ENCODE assay signal across 1 cellular context in genomic region chr3:66442254-66443249, GRCh38.
TF ChIP-seq lines count a peak whose summit lies in the region.

No MANE protein-coding gene starts in this region.

TF ChIP-seq in WTC11, 78 proteins besides CTCF, POLR2A, EP300 and RAD21 (continued from another document and continues in another):
- TF ChIP-seq AFF4 (CRISPR knock-in tag; IDR thresholded peaks at IDR 0.05; ENCODE audit: borderline replicate concordance), result peak; percentile 94
- 0 out of 2 replicates have a peak, but pooled peaks have one; percentile 56 for TF ChIP-seq FOXJ3 (CRISPR knock-in tag; IDR thresholded peaks at IDR 0.05; ENCODE audit: borderline replicate concordance)
- TF ChIP-seq KAT7 (CRISPR knock-in tag; IDR thresholded peaks at IDR 0.05; ENCODE audit: borderline replicate concordance), result no peak
- TF ChIP-seq MAX (CRISPR knock-in tag; IDR thresholded peaks at IDR 0.05), result peak; percentile 73
- TF ChIP-seq CBFB (CRISPR knock-in tag; IDR thresholded peaks at IDR 0.05; ENCODE audit: low read depth), result peak; percentile 90; the same call in 1 of the 2 replicates
- TF ChIP-seq SMAD4 (CRISPR knock-in tag; IDR thresholded peaks at IDR 0.05), result no peak
- no peak for TF ChIP-seq HMGA2 (CRISPR knock-in tag; IDR thresholded peaks at IDR 0.05)
- TF ChIP-seq ZNF263 (CRISPR knock-in tag; IDR thresholded peaks at IDR 0.05; ENCODE audit: low read depth), result no peak
- no peak for TF ChIP-seq ZNF317 (CRISPR knock-in tag; IDR thresholded peaks at IDR 0.05; ENCODE audit: borderline replicate concordance, low read depth)
- TF ChIP-seq ZNF425 (CRISPR knock-in tag; conservative IDR thresholded peaks at IDR 0.05), result no peak
- peak; percentile 40; the same call in 1 of the 2 replicates for TF ChIP-seq NR2C2 (CRISPR knock-in tag; IDR thresholded peaks at IDR 0.05)
- no peak for TF ChIP-seq JUN (CRISPR knock-in tag; IDR thresholded peaks at IDR 0.05)
- TF ChIP-seq OVOL2 (CRISPR knock-in tag; IDR thresholded peaks at IDR 0.05; ENCODE audit: borderline replicate concordance), result no peak
- TF ChIP-seq ZNF512 (CRISPR knock-in tag; IDR thresholded peaks at IDR 0.05; ENCODE audit: borderline replicate concordance), result no peak
- TF ChIP-seq ZSCAN18 (CRISPR knock-in tag; IDR thresholded peaks at IDR 0.05), result no peak
- no peak for TF ChIP-seq GRHL2 (CRISPR knock-in tag; IDR thresholded peaks at IDR 0.05; ENCODE audit: insufficient replicate concordance, severe bottlenecking)
- TF ChIP-seq PRRX2 (CRISPR knock-in tag; IDR thresholded peaks at IDR 0.05), result no peak
- TF ChIP-seq ZNF232 (CRISPR knock-in tag; IDR thresholded peaks at IDR 0.05), result no peak
- no peak for TF ChIP-seq ZNF416 (CRISPR knock-in tag; IDR thresholded peaks at IDR 0.05)
- no peak for TF ChIP-seq STAT6 (CRISPR knock-in tag; conservative IDR thresholded peaks at IDR 0.05; ENCODE audit: low read depth)
- TF ChIP-seq ZMAT4 (CRISPR knock-in tag; IDR thresholded peaks at IDR 0.05), result no peak
- no peak for TF ChIP-seq ZNF396 (CRISPR knock-in tag; IDR thresholded peaks at IDR 0.05; ENCODE audit: borderline replicate concordance)
- TF ChIP-seq TP53 (CRISPR knock-in tag; IDR thresholded peaks at IDR 0.05), result 0 out of 2 replicates have a peak, but pooled peaks have one; percentile 50
- no peak for TF ChIP-seq ATF6 (CRISPR knock-in tag; IDR thresholded peaks at IDR 0.05)
- TF ChIP-seq SOX15 (CRISPR knock-in tag; IDR thresholded peaks at IDR 0.05), result no peak
- no peak for TF ChIP-seq NR3C1 (CRISPR knock-in tag; conservative IDR thresholded peaks at IDR 0.05; ENCODE audit: low read depth)
- TF ChIP-seq USF1 (CRISPR knock-in tag; IDR thresholded peaks at IDR 0.05), result no peak
- TF ChIP-seq CREB1 (CRISPR knock-in tag; IDR thresholded peaks at IDR 0.05), result no peak
- TF ChIP-seq ARID4B (CRISPR knock-in tag; IDR thresholded peaks at IDR 0.05; ENCODE audit: borderline replicate concordance), result peak; percentile 29; the same call in 1 of the 2 replicates
- no peak for TF ChIP-seq ZNF138 (CRISPR knock-in tag; conservative IDR thresholded peaks at IDR 0.05)
- TF ChIP-seq SP1 (CRISPR knock-in tag; conservative IDR thresholded peaks at IDR 0.05), result peak; percentile 87
- TF ChIP-seq SMAD3 (CRISPR knock-in tag; IDR thresholded peaks at IDR 0.05; ENCODE audit: borderline replicate concordance), result peak; percentile 67; the same call in 1 of the 2 replicates
- no peak for TF ChIP-seq GTF2I (CRISPR knock-in tag; conservative IDR thresholded peaks at IDR 0.05)
- TF ChIP-seq RORB (CRISPR knock-in tag; IDR thresholded peaks at IDR 0.05), result no peak
- TF ChIP-seq ERG (CRISPR knock-in tag; IDR thresholded peaks at IDR 0.05), result no peak
